1 cellular context compared by ENCODE assay signal in the genomic region with DNA sequence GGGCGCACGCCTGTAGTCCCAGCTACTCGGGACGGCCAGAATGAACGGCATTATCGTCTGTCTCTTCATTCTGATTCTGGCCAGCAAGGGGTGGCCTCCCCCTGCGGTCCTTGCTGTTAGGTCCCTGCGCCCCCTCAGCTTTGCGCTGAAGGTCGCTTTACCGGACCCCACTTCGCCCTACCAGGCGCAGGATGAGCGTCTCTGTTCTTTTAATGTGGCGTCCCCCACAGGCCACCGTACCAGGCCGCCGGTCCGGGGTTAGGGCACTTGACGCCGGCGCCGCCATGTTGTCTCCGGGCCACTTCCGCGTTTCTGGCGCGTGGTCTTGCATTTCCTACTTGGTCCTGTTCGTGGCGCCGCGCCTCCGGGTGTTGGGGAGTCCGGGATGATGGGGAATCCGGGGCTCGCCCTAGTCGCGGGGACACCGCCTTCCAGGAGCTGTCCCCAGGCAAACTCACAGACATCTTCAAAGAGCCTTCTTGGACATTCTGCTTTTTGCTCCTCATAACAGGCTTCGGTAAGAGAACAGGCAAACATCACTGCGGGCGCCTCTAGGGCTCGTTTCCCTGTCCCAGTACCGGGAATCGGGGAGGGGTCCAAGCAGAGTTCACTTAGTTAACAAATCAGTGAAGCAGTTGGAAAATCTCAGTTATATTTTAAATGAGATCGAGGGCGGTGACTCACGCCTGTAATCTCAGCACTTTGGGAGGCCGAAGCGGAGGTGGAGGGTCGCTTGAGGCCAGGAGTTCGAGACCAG.
TF ChIP-seq lines count a peak whose summit lies in the region.

No MANE protein-coding gene starts in this region.

TF ChIP-seq in HepG2, 621 proteins besides CTCF, POLR2A, EP300 and RAD21 (continued from another document and continues in another):
- TF ChIP-seq, protein P1, sequence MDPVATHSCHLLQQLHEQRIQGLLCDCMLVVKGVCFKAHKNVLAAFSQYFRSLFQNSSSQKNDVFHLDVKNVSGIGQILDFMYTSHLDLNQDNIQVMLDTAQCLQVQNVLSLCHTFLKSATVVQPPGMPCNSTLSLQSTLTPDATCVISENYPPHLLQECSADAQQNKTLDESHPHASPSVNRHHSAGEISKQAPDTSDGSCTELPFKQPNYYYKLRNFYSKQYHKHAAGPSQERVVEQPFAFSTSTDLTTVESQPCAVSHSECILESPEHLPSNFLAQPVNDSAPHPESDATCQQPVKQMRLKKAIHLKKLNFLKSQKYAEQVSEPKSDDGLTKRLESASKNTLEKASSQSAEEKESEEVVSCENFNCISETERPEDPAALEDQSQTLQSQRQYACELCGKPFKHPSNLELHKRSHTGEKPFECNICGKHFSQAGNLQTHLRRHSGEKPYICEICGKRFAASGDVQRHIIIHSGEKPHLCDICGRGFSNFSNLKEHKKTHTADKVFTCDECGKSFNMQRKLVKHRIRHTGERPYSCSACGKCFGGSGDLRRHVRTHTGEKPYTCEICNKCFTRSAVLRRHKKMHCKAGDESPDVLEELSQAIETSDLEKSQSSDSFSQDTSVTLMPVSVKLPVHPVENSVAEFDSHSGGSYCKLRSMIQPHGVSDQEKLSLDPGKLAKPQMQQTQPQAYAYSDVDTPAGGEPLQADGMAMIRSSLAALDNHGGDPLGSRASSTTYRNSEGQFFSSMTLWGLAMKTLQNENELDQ (CRISPR knock-in tag; IDR thresholded peaks at IDR 0.05; ENCODE audit: borderline replicate concordance), result no peak
- TF ChIP-seq AHR (CRISPR knock-in tag; IDR thresholded peaks at IDR 0.05) (0 out of 2 replicates have a peak, but pooled peaks have one; percentile 17), ZNF616 (CRISPR knock-in tag; IDR thresholded peaks at IDR 0.05; ENCODE audit: low read depth) (no peak; the same call in 1 of the 2 replicates), NFE2L2 (IDR thresholded peaks at IDR 0.05; ENCODE audit: low read length) (no peak), ETV6 (CRISPR knock-in tag; conservative IDR thresholded peaks at IDR 0.05) (no peak), ZNF766 (CRISPR knock-in tag; IDR thresholded peaks at IDR 0.05; ENCODE audit: borderline replicate concordance) (peak; percentile 67; the same call in 1 of the 2 replicates), MXI1 (IDR thresholded peaks at IDR 0.05; ENCODE audit: borderline replicate concordance, low read depth, low read length) (peak; percentile 84; the same call in 1 of the 3 replicates), SRSF1 (optimal IDR thresholded peaks at IDR 0.05; ENCODE audit: low read depth, low read length) (peak; percentile 66), HNRNPH1 (optimal IDR thresholded peaks at IDR 0.05; ENCODE audit: low read depth, low read length) (no peak), ZNF124 (CRISPR knock-in tag; IDR thresholded peaks at IDR 0.05) (no peak), CENPT (CRISPR knock-in tag; IDR thresholded peaks at IDR 0.05; ENCODE audit: low read depth) (no peak; the same call in 1 of the 2 replicates), PHF20 (CRISPR knock-in tag; IDR thresholded peaks at IDR 0.05) (peak; percentile 91), NKX3-1 (CRISPR knock-in tag; IDR thresholded peaks at IDR 0.05) (0 out of 2 replicates have a peak, but pooled peaks have one; percentile 82), SIN3B (IDR thresholded peaks at IDR 0.05; ENCODE audit: low read length) (no peak), ZNF510 (CRISPR knock-in tag; IDR thresholded peaks at IDR 0.05; ENCODE audit: low read depth) (no peak)
- TF ChIP-seq, protein P2, sequence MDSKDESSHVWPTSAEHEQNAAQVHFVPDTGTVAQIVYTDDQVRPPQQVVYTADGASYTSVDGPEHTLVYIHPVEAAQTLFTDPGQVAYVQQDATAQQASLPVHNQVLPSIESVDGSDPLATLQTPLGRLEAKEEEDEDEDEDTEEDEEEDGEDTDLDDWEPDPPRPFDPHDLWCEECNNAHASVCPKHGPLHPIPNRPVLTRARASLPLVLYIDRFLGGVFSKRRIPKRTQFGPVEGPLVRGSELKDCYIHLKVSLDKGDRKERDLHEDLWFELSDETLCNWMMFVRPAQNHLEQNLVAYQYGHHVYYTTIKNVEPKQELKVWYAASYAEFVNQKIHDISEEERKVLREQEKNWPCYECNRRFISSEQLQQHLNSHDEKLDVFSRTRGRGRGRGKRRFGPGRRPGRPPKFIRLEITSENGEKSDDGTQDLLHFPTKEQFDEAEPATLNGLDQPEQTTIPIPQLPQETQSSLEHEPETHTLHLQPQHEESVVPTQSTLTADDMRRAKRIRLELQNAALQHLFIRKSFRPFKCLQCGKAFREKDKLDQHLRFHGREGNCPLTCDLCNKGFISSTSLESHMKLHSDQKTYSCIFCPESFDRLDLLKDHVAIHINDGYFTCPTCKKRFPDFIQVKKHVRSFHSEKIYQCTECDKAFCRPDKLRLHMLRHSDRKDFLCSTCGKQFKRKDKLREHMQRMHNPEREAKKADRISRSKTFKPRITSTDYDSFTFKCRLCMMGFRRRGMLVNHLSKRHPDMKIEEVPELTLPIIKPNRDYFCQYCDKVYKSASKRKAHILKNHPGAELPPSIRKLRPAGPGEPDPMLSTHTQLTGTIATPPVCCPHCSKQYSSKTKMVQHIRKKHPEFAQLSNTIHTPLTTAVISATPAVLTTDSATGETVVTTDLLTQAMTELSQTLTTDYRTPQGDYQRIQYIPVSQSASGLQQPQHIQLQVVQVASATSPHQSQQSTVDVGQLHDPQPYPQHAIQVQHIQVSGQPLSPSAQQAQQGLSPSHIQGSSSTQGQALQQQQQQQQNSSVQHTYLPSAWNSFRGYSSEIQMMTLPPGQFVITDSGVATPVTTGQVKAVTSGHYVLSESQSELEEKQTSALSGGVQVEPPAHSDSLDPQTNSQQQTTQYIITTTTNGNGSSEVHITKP (CRISPR knock-in tag; IDR thresholded peaks at IDR 0.05; ENCODE audit: low read depth), result no peak
- TF ChIP-seq, protein P3, sequence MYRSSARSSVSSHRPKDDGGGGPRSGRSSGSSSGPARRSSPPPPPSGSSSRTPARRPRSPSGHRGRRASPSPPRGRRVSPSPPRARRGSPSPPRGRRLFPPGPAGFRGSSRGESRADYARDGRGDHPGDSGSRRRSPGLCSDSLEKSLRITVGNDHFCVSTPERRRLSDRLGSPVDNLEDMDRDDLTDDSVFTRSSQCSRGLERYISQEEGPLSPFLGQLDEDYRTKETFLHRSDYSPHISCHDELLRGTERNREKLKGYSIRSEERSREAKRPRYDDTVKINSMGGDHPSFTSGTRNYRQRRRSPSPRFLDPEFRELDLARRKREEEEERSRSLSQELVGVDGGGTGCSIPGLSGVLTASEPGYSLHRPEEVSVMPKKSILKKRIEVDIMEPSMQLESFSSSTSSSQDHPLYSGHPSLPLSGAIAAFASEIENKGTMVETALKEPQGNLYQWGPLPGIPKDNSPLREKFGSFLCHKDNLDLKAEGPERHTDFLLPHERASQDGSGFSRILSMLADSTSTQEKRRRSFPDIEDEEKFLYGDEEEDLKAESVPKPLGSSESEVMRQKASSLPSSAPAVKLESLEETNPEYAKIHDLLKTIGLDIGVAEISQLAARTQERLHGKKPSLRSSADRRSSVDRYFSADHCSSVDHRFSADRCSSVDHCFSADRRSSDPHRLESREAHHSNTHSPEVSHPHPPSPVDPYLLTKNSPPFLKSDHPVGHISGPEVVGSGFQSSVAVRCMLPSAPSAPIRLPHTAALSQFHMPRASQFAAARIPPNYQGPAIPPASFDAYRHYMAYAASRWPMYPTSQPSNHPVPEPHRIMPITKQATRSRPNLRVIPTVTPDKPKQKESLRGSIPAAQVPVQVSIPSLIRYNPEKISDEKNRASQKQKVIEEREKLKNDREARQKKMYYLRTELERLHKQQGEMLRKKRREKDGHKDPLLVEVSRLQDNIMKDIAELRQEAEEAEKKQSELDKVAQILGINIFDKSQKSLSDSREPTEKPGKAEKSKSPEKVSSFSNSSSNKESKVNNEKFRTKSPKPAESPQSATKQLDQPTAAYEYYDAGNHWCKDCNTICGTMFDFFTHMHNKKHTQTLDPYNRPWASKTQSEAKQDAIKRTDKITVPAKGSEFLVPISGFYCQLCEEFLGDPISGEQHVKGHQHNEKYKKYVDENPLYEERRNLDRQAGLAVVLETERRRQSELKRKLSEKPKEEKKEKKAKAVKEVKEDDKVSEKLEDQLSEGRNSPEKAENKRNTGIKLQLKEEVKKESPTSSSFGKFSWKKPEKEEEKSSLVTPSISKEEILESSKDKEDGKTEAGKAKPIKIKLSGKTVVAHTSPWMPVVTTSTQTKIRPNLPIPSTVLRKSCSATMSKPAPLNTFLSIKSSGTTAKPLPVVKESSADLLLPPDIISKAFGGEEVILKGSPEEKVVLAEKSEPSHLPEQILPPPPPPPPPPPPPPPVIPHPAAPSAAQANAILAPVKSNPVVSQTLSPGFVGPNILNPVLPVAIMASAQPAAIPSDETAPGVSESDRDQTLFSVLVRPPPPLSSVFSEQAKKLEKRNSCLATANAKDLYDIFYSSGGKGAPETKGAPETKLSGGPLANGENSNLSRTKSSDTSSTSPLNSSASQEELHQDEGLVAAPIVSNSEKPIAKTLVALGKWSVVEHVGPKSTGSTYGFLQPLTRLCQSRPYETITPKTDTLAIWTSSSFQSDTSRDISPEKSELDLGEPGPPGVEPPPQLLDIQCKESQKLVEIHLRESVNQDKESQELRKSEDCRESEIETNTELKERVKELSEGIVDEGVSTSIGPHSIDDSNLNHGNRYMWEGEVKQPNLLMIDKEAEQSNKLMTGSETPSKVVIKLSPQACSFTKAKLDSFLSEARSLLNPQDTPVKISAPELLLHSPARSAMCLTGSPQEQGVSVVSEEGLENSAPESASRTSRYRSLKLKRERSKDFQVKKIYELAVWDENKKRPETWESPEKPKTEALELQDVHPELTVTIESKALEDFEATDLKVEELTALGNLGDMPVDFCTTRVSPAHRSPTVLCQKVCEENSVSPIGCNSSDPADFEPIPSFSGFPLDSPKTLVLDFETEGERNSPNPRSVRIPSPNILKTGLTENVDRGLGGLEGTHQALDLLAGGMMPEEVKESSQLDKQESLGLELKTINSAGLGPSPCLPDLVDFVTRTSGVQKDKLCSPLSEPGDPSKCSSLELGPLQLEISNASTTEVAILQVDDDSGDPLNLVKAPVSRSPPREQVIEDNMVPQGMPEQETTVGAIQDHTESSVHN (CRISPR knock-in tag; IDR thresholded peaks at IDR 0.05), result no peak
- TF ChIP-seq, protein P4, sequence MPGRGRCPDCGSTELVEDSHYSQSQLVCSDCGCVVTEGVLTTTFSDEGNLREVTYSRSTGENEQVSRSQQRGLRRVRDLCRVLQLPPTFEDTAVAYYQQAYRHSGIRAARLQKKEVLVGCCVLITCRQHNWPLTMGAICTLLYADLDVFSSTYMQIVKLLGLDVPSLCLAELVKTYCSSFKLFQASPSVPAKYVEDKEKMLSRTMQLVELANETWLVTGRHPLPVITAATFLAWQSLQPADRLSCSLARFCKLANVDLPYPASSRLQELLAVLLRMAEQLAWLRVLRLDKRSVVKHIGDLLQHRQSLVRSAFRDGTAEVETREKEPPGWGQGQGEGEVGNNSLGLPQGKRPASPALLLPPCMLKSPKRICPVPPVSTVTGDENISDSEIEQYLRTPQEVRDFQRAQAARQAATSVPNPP (CRISPR knock-in tag; IDR thresholded peaks at IDR 0.05), result no peak
- TF ChIP-seq, protein P5, sequence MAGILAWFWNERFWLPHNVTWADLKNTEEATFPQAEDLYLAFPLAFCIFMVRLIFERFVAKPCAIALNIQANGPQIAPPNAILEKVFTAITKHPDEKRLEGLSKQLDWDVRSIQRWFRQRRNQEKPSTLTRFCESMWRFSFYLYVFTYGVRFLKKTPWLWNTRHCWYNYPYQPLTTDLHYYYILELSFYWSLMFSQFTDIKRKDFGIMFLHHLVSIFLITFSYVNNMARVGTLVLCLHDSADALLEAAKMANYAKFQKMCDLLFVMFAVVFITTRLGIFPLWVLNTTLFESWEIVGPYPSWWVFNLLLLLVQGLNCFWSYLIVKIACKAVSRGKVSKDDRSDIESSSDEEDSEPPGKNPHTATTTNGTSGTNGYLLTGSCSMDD (CRISPR knock-in tag; IDR thresholded peaks at IDR 0.05), result no peak
- TF ChIP-seq, protein P6, sequence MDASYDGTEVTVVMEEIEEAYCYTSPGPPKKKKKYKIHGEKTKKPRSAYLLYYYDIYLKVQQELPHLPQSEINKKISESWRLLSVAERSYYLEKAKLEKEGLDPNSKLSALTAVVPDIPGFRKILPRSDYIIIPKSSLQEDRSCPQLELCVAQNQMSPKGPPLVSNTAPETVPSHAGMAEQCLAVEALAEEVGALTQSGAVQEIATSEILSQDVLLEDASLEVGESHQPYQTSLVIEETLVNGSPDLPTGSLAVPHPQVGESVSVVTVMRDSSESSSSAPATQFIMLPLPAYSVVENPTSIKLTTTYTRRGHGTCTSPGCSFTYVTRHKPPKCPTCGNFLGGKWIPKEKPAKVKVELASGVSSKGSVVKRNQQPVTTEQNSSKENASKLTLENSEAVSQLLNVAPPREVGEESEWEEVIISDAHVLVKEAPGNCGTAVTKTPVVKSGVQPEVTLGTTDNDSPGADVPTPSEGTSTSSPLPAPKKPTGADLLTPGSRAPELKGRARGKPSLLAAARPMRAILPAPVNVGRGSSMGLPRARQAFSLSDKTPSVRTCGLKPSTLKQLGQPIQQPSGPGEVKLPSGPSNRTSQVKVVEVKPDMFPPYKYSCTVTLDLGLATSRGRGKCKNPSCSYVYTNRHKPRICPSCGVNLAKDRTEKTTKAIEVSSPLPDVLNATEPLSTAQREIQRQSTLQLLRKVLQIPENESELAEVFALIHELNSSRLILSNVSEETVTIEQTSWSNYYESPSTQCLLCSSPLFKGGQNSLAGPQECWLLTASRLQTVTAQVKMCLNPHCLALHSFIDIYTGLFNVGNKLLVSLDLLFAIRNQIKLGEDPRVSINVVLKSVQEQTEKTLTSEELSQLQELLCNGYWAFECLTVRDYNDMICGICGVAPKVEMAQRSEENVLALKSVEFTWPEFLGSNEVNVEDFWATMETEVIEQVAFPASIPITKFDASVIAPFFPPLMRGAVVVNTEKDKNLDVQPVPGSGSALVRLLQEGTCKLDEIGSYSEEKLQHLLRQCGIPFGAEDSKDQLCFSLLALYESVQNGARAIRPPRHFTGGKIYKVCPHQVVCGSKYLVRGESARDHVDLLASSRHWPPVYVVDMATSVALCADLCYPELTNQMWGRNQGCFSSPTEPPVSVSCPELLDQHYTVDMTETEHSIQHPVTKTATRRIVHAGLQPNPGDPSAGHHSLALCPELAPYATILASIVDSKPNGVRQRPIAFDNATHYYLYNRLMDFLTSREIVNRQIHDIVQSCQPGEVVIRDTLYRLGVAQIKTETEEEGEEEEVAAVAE (CRISPR knock-in tag; IDR thresholded peaks at IDR 0.05; ENCODE audit: borderline replicate concordance), result peak; percentile 66; the same call in 1 of the 2 replicates
- TF ChIP-seq, protein P7, sequence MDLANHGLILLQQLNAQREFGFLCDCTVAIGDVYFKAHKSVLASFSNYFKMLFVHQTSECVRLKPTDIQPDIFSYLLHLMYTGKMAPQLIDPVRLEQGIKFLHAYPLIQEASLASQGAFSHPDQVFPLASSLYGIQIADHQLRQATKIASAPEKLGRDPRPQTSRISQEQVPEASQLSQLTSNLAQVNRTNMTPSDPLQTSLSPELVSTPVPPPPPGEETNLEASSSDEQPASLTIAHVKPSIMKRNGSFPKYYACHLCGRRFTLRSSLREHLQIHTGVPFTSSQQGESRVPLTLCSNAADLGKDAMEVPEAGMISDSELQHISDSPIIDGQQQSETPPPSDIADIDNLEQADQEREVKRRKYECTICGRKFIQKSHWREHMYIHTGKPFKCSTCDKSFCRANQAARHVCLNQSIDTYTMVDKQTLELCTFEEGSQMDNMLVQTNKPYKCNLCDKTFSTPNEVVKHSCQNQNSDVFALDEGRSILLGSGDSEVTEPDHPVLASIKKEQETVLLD (CRISPR knock-in tag; IDR thresholded peaks at IDR 0.05; ENCODE audit: low read depth), result 0 out of 2 replicates have a peak, but pooled peaks have one; percentile 8
- TF ChIP-seq, protein P8, sequence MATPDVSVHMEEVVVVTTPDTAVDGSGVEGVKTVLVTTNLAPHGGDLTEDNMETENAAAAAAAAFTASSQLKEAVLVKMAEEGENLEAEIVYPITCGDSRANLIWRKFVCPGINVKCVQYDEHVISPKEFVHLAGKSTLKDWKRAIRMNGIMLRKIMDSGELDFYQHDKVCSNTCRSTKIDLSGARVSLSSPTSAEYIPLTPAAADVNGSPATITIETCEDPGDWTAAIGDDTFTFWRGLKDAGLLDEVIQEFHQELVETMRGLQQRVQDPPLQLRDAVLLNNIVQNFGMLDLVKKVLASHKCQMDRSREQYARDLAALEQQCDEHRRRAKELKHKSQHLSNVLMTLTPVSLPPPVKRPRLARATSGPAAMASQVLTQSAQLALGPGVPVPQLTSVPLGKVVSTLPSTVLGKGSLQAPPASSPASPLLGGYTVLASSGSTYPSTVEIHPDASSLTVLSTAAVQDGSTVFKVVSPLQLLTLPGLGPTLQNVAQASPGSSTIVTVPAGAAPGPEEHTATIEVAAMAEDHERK (CRISPR knock-in tag; IDR thresholded peaks at IDR 0.05; ENCODE audit: low read depth), result no peak
